ENCODE assay signal across 26 cellular contexts in the genomic region with DNA sequence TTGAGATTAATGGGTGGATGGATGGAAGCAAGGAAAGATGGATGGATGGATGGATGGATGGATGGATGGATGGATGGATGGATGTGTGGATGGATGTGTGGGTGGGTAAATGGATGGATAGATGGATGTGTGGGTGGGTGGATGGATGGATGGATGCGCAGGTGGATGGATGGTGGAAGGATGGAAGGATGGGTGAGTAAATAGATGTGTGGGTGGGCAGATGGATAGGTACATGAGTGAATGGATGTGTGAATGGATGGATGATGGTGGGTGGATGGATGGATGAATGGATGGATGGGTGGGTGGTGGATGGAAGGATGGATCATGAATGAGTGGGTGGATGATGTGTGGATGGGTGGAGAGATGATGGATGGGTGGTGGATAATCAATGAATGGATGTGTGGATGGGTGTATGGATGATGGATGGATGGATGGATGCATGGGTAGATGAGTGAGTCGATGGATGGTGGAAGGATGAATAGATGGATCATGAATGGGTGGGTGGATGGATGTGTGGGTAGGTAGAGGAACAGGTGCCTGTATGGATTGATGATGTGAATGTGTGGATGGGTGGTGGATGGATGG.
"Had no signal": no experiment of that assay in that cellular context is flagged by ENCODE, and none has a peak within 500 bp of the region (broad histone marks: within the 10 kb centered on the region; RNA-seq: fewer than 3 reads in every experiment).

No MANE protein-coding gene starts in this region.

- H3K27ac ChIP-seq: brain microvascular endothelial cell, coronary artery, dorsolateral prefrontal cortex, esophagus muscularis mucosa, foreskin keratinocyte, gastrocnemius medialis, heart left ventricle, WERI-Rb-1 had no signal

- H3K27me3 ChIP-seq: brain microvascular endothelial cell, foreskin keratinocyte had no signal

- H3K9me3 ChIP-seq: esophagus muscularis mucosa, gastrocnemius medialis, heart left ventricle had no signal

- H3K4me3 ChIP-seq: coronary artery, dorsolateral prefrontal cortex, esophagus muscularis mucosa, gastrocnemius medialis, heart left ventricle had no signal

- DNase-seq: activated B cell treated with CpG ODN at 0.5 μM for 24 hours; activated CD4-positive, alpha-beta T cell treated with anti-CD3 and anti-CD28 coated beads for 48 hours; activated CD4-positive, alpha-beta T cell treated with anti-CD3 and anti-CD28 coated beads, Interleukin-2, amount 50 U/mL, for 1 hour; activated CD4-positive, alpha-beta T cell treated with anti-CD3 and anti-CD28 coated beads, Interleukin-2, amount 50 U/mL, for 48 hours; activated CD8-positive, alpha-beta memory T cell treated with anti-CD3 and anti-CD28 coated beads for 24 hours; activated CD8-positive, alpha-beta T cell treated with anti-CD3 and anti-CD28 coated beads for 36 hours; activated effector memory CD4-positive, alpha-beta T cell treated with Interleukin-2 at 50 U/mL for 16 hours; activated gamma-delta T cell treated with Interleukin-2 at 50 U/mL for 16 hours; activated naive CD4-positive, alpha-beta T cell treated with anti-CD3 and anti-CD28 coated beads, Interleukin-2, amount 50 U/mL, for 16 hours; activated naive CD4-positive, alpha-beta T cell treated with Interleukin-2 at 50 U/mL for 16 hours; activated T-cell treated with anti-CD3 and anti-CD28 coated beads, Interleukin-2, amount 50 U/mL, for 4 hours; amniotic stem cell; anterior cingulate cortex; brain microvascular endothelial cell; dorsolateral prefrontal cortex; effector memory CD8-positive, alpha-beta T cell; erythroblast; foreskin keratinocyte; gastrocnemius medialis; glutamatergic neuron; heart left ventricle; T-helper 17 cell; T1000; WERI-Rb-1 had no signal

- H3K36me3 ChIP-seq: brain microvascular endothelial cell, esophagus muscularis mucosa, gastrocnemius medialis, heart left ventricle, WERI-Rb-1 had no signal

- H3K4me1 ChIP-seq: esophagus muscularis mucosa, foreskin keratinocyte, gastrocnemius medialis, heart left ventricle had no signal
